2 cellular contexts compared by ENCODE assay signal in the genomic region with DNA sequence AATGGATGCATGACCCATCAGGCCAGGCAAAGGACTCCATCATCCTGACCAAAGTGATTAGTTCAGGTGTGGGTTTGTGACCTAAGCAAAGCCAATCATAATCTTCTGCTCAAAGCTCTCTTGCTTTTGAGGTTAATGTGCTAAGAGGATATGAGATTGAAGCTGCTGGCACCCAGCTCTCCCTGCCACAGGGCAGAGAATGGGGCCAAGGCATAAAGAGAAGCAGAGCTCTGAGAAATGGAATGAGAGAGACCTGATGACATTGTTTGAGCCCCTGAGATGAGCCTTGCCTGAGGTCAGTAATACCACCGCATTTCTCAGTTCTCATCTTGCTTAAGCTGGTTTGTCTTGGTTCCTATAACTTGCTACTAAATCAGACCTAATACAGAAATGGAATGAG.
TF ChIP-seq lines count a peak whose summit lies in the region.

No MANE protein-coding gene starts in this region.

TF ChIP-seq in A549, 52 proteins besides CTCF, POLR2A, EP300 and RAD21:
- TF ChIP-seq PHF8 (IDR thresholded peaks at IDR 0.05; ENCODE audit: borderline replicate concordance, low read depth), result no peak
- TF ChIP-seq TP53 (CRISPR knock-in tag; IDR thresholded peaks at IDR 0.05), result no peak
- no peak for TF ChIP-seq CBX8 (IDR thresholded peaks at IDR 0.05)
- TF ChIP-seq CBX2 (IDR thresholded peaks at IDR 0.05; ENCODE audit: borderline replicate concordance, low read depth), result no peak
- no peak for TF ChIP-seq ESRRA (IDR thresholded peaks at IDR 0.05; ENCODE audit: borderline replicate concordance, low read length)
- TF ChIP-seq, protein P1, sequence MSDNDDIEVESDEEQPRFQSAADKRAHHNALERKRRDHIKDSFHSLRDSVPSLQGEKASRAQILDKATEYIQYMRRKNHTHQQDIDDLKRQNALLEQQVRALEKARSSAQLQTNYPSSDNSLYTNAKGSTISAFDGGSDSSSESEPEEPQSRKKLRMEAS (IDR thresholded peaks at IDR 0.05), result no peak
- TF ChIP-seq JUN (IDR thresholded peaks at IDR 0.05), result no peak
- TF ChIP-seq CHD2 (IDR thresholded peaks at IDR 0.05; ENCODE audit: low read length, partially characterized antibody), result no peak
- TF ChIP-seq RARB (CRISPR knock-in tag; IDR thresholded peaks at IDR 0.05), result no peak
- TF ChIP-seq ZNF302 (CRISPR knock-in tag; IDR thresholded peaks at IDR 0.05), result no peak
- no peak for TF ChIP-seq SMC3 (IDR thresholded peaks at IDR 0.05)
- TF ChIP-seq, protein P2, sequence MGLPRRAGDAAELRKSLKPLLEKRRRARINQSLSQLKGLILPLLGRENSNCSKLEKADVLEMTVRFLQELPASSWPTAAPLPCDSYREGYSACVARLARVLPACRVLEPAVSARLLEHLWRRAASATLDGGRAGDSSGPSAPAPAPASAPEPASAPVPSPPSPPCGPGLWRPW (IDR thresholded peaks at IDR 0.05), result no peak
- no peak for TF ChIP-seq FOSB (CRISPR knock-in tag; IDR thresholded peaks at IDR 0.05)
- no peak for TF ChIP-seq ZFP36 (IDR thresholded peaks at IDR 0.05; ENCODE audit: borderline replicate concordance, partially characterized antibody)
TF ChIP-seq in A549: peak in this region for 0.

TF ChIP-seq in GM12878, 131 proteins besides CTCF, POLR2A, EP300 and RAD21:
- TF ChIP-seq, protein P3, sequence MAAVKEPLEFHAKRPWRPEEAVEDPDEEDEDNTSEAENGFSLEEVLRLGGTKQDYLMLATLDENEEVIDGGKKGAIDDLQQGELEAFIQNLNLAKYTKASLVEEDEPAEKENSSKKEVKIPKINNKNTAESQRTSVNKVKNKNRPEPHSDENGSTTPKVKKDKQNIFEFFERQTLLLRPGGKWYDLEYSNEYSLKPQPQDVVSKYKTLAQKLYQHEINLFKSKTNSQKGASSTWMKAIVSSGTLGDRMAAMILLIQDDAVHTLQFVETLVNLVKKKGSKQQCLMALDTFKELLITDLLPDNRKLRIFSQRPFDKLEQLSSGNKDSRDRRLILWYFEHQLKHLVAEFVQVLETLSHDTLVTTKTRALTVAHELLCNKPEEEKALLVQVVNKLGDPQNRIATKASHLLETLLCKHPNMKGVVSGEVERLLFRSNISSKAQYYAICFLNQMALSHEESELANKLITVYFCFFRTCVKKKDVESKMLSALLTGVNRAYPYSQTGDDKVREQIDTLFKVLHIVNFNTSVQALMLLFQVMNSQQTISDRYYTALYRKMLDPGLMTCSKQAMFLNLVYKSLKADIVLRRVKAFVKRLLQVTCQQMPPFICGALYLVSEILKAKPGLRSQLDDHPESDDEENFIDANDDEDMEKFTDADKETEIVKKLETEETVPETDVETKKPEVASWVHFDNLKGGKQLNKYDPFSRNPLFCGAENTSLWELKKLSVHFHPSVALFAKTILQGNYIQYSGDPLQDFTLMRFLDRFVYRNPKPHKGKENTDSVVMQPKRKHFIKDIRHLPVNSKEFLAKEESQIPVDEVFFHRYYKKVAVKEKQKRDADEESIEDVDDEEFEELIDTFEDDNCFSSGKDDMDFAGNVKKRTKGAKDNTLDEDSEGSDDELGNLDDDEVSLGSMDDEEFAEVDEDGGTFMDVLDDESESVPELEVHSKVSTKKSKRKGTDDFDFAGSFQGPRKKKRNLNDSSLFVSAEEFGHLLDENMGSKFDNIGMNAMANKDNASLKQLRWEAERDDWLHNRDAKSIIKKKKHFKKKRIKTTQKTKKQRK (IDR thresholded peaks at IDR 0.05; ENCODE audit: low read depth, low read length), result no peak
- no peak for TF ChIP-seq NFXL1 (IDR thresholded peaks at IDR 0.05; ENCODE audit: borderline replicate concordance)
- TF ChIP-seq, protein P4, sequence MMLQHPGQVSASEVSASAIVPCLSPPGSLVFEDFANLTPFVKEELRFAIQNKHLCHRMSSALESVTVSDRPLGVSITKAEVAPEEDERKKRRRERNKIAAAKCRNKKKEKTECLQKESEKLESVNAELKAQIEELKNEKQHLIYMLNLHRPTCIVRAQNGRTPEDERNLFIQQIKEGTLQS (IDR thresholded peaks at IDR 0.05; ENCODE audit: borderline replicate concordance, extremely low read depth, low read depth, low read length), result no peak
- TF ChIP-seq PAX8 (IDR thresholded peaks at IDR 0.05), result no peak
- TF ChIP-seq, protein P5, sequence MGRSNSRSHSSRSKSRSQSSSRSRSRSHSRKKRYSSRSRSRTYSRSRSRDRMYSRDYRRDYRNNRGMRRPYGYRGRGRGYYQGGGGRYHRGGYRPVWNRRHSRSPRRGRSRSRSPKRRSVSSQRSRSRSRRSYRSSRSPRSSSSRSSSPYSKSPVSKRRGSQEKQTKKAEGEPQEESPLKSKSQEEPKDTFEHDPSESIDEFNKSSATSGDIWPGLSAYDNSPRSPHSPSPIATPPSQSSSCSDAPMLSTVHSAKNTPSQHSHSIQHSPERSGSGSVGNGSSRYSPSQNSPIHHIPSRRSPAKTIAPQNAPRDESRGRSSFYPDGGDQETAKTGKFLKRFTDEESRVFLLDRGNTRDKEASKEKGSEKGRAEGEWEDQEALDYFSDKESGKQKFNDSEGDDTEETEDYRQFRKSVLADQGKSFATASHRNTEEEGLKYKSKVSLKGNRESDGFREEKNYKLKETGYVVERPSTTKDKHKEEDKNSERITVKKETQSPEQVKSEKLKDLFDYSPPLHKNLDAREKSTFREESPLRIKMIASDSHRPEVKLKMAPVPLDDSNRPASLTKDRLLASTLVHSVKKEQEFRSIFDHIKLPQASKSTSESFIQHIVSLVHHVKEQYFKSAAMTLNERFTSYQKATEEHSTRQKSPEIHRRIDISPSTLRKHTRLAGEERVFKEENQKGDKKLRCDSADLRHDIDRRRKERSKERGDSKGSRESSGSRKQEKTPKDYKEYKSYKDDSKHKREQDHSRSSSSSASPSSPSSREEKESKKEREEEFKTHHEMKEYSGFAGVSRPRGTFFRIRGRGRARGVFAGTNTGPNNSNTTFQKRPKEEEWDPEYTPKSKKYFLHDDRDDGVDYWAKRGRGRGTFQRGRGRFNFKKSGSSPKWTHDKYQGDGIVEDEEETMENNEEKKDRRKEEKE (IDR thresholded peaks at IDR 0.05), result no peak
- TF ChIP-seq HCFC1 (IDR thresholded peaks at IDR 0.05; ENCODE audit: low read length), result no peak
- TF ChIP-seq POLR2AphosphoS2 (IDR thresholded peaks at IDR 0.05; ENCODE audit: low read depth, low read length), result no peak
- no peak for TF ChIP-seq CREB1 (IDR thresholded peaks at IDR 0.05; ENCODE audit: low read depth)
- no peak for TF ChIP-seq TCF3 (IDR thresholded peaks at IDR 0.05; ENCODE audit: borderline replicate concordance, insufficient read depth, low read depth, low read length)
- TF ChIP-seq NR2F1 (conservative IDR thresholded peaks at IDR 0.05), result no peak
- no peak for TF ChIP-seq TBL1XR1 (IDR thresholded peaks at IDR 0.05; ENCODE audit: low read depth, low read length)
- no peak for TF ChIP-seq FOXM1 (IDR thresholded peaks at IDR 0.05; ENCODE audit: low read depth, low read length)
- TF ChIP-seq, protein P6, sequence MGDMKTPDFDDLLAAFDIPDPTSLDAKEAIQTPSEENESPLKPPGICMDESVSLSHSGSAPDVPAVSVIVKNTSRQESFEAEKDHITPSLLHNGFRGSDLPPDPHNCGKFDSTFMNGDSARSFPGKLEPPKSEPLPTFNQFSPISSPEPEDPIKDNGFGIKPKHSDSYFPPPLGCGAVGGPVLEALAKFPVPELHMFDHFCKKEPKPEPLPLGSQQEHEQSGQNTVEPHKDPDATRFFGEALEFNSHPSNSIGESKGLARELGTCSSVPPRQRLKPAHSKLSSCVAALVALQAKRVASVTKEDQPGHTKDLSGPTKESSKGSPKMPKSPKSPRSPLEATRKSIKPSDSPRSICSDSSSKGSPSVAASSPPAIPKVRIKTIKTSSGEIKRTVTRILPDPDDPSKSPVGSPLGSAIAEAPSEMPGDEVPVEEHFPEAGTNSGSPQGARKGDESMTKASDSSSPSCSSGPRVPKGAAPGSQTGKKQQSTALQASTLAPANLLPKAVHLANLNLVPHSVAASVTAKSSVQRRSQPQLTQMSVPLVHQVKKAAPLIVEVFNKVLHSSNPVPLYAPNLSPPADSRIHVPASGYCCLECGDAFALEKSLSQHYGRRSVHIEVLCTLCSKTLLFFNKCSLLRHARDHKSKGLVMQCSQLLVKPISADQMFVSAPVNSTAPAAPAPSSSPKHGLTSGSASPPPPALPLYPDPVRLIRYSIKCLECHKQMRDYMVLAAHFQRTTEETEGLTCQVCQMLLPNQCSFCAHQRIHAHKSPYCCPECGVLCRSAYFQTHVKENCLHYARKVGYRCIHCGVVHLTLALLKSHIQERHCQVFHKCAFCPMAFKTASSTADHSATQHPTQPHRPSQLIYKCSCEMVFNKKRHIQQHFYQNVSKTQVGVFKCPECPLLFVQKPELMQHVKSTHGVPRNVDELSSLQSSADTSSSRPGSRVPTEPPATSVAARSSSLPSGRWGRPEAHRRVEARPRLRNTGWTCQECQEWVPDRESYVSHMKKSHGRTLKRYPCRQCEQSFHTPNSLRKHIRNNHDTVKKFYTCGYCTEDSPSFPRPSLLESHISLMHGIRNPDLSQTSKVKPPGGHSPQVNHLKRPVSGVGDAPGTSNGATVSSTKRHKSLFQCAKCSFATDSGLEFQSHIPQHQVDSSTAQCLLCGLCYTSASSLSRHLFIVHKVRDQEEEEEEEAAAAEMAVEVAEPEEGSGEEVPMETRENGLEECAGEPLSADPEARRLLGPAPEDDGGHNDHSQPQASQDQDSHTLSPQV (IDR thresholded peaks at IDR 0.05), result no peak
- TF ChIP-seq, protein P7, sequence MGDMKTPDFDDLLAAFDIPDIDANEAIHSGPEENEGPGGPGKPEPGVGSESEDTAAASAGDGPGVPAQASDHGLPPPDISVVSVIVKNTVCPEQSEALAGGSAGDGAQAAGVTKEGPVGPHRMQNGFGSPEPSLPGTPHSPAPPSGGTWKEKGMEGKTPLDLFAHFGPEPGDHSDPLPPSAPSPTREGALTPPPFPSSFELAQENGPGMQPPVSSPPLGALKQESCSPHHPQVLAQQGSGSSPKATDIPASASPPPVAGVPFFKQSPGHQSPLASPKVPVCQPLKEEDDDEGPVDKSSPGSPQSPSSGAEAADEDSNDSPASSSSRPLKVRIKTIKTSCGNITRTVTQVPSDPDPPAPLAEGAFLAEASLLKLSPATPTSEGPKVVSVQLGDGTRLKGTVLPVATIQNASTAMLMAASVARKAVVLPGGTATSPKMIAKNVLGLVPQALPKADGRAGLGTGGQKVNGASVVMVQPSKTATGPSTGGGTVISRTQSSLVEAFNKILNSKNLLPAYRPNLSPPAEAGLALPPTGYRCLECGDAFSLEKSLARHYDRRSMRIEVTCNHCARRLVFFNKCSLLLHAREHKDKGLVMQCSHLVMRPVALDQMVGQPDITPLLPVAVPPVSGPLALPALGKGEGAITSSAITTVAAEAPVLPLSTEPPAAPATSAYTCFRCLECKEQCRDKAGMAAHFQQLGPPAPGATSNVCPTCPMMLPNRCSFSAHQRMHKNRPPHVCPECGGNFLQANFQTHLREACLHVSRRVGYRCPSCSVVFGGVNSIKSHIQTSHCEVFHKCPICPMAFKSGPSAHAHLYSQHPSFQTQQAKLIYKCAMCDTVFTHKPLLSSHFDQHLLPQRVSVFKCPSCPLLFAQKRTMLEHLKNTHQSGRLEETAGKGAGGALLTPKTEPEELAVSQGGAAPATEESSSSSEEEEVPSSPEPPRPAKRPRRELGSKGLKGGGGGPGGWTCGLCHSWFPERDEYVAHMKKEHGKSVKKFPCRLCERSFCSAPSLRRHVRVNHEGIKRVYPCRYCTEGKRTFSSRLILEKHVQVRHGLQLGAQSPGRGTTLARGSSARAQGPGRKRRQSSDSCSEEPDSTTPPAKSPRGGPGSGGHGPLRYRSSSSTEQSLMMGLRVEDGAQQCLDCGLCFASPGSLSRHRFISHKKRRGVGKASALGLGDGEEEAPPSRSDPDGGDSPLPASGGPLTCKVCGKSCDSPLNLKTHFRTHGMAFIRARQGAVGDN (IDR thresholded peaks at IDR 0.05), result no peak
- no peak for TF ChIP-seq MEF2B (IDR thresholded peaks at IDR 0.05; ENCODE audit: partially characterized antibody, poor library complexity, severe bottlenecking)
- TF ChIP-seq RB1 (IDR thresholded peaks at IDR 0.05; ENCODE audit: borderline replicate concordance), result no peak
- TF ChIP-seq EGR1 (IDR thresholded peaks at IDR 0.05; ENCODE audit: borderline replicate concordance in 1 of 2, low read depth in 2 of 2, low read length in 2 of 2), result no peak
- TF ChIP-seq SREBF1 (IDR thresholded peaks at IDR 0.05; ENCODE audit: low read length), result no peak
- no peak for TF ChIP-seq BHLHE40 (IDR thresholded peaks at IDR 0.05; ENCODE audit: borderline replicate concordance in 1 of 2, low read depth in 2 of 2, low read length in 1 of 2)
TF ChIP-seq in GM12878: peak in this region for 0.
